8 cellular contexts compared by ENCODE assay signal in the genomic region with DNA sequence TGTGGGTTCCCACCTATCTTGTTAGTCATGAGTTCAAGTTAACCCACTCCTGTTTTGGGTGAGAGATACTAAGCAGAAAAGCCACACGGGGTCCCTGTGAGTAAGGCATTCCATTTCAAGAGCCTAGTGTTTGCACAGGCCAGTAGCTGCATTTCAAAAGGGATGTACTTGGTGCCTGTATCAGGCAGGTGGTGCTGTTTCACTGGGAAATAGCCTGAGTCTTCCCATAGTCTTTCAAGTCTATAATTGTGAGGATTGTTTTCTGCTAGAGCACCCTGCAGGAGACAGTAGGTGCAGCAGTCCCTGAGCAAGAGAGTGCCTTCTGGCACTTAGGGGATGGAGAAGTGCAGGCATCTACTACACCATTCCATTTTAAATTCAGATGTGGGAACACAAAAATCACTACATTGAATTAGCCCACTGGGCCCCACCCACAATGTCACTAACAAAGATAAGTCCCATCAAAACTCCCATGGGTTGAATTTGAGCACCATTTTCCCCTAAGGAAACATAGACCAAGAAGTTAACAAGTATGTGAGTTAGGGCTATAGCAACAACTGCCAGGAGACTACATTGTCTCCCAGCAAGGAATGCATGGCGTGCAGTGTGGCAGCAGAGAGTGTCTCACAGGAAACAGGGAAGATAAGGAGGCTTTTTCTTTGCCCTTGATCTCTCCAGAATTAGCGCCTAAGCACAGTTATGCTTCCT.
DNase-seq lines count a peak whose midpoint lies in the region; ATAC-seq and TF ChIP-seq lines count a peak whose summit lies in the region.

No MANE protein-coding gene starts in this region.

- DNase-seq in D341Med (ENCODE audit: low spot score) (peak; percentile 68), NCI-H460 (ENCODE audit: extremely low read depth, low read depth) (peak; percentile 81), fibroblast of mammary gland (ENCODE audit: low read depth) (peak; percentile 83), nephron progenitor cell (peak; percentile 30)
- peak; percentile 9 to 12 for DNase-seq in activated CD4-positive, alpha-beta T cell treated with anti-CD3 and anti-CD28 coated beads, Interleukin-2, amount 50 U/mL, for 4 hours

- peak; percentile 91 for TF ChIP-seq CTCF in fibroblast of mammary gland (conservative IDR thresholded peaks at IDR 0.05; ENCODE audit: control insufficient read depth, insufficient read depth, low read depth, low read length)
- TF ChIP-seq CTCF in nephron progenitor cell (IDR thresholded peaks at IDR 0.05) = peak; percentile 83

- H3K4me3 ChIP-seq in fibroblast of mammary gland (ENCODE audit: control insufficient read depth, low read depth, low read length) = no peak overlapping the region

- H3K4me1 Mint-ChIP-seq in nephron progenitor cell = no peaks in the 10 kb centered on the region

- peaks cover 4% of the 10 kb centered on the region for H3K27me3 Mint-ChIP-seq in nephron progenitor cell (ENCODE audit: low read depth, poor library complexity)

- H3K4me3 Mint-ChIP-seq in nephron progenitor cell = no peak overlapping the region

- peak; percentile 94 for ATAC-seq in GM19395 (IDR thresholded peaks at IDR 0.05; ENCODE audit: unreplicated experiment)
- peak; percentile 83 for ATAC-seq in HG03354 (IDR thresholded peaks at IDR 0.05; ENCODE audit: poor library complexity, severe bottlenecking, unreplicated experiment)
- ATAC-seq in GM18520 (IDR thresholded peaks at IDR 0.05; ENCODE audit: unreplicated experiment) = no peak

- no peak overlapping the region for H3K27ac Mint-ChIP-seq in nephron progenitor cell

- H3K36me3 Mint-ChIP-seq in nephron progenitor cell (ENCODE audit: low read depth) = no peaks in the 10 kb centered on the region

- H3K9me3 Mint-ChIP-seq in nephron progenitor cell = no peaks in the 10 kb centered on the region

Comparison
In these comparisons a context has a peak if more than half of its experiments do, and no peak if none do; other contexts are left out.
1. DNase-seq: peak in every context shown above with its lines; median percentile 83 in fibroblast of mammary gland; 81 in NCI-H460; 68 in D341Med; 30 in nephron progenitor cell; 10 in activated CD4-positive, alpha-beta T cell treated with anti-CD3 and anti-CD28 coated beads, Interleukin-2, amount 50 U/mL, for 4 hours.